Comparison of ENCODE assay signal across 8 cellular contexts in the genomic region with DNA sequence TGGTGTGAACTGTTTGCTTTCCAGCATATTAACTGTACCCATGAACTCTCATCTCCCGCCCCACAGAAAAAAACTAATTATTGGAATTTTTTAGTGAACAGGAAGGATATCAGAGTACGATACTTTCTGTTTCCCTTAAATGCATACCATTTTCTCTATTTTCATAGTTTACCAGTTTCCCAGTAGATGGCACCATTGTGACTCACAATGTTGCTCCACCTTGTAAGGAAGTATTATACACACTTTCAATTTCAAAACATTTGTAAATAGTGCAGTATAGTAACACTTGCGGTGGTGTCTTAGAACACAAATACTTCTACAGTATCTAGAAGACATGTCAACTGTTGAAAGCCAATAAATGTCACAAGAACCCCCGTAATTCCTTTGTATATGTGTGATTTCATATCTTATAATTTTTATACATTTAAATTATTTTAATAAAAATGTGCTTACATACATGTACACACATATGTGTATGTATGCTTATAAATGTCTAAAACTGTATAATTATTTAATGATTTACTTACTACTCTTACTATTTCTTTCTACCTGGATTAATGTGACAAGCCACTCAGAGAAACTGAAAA.
A peak's percentile ranks its signal among the peaks of the same experiment; 100 is the strongest.
DNase-seq lines count a peak whose midpoint lies in the region; ATAC-seq and TF ChIP-seq lines count a peak whose summit lies in the region.

No MANE protein-coding gene starts in this region.

- H3K9me3 ChIP-seq in RWPE2 (ENCODE audit: severe bottlenecking) (no peaks in the 10 kb centered on the region), endocrine pancreas (ENCODE audit: control insufficient read depth, low read length) (no peaks in the 10 kb centered on the region), muscle layer of duodenum (ENCODE audit: control insufficient read depth in 1 of 2, low read length in 2 of 2) (no peaks in the 10 kb centered on the region)

- H3K4me1 ChIP-seq in RWPE2 (ENCODE audit: insufficient read depth, poor library complexity, severe bottlenecking) (peaks cover 3% of the 10 kb centered on the region), endocrine pancreas (ENCODE audit: control insufficient read depth, insufficient read depth, low read length) (peaks cover 5% of the 10 kb centered on the region), muscle layer of duodenum (ENCODE audit: control insufficient read depth in 1 of 2, insufficient read depth in 2 of 2, low read length in 2 of 2) (peaks cover 0 to 4% of the 10 kb centered on the region in 2 donors)

- no peak overlapping the region for H3K9ac ChIP-seq in endocrine pancreas (ENCODE audit: control insufficient read depth, insufficient read depth, low read length)

- H3K27ac ChIP-seq in RWPE2 (ENCODE audit: poor library complexity, severe bottlenecking) (no peak overlapping the region), muscle layer of duodenum (ENCODE audit: low read length) (no peak overlapping the region)

- ATAC-seq in GM21367 (IDR thresholded peaks at IDR 0.05; ENCODE audit: unreplicated experiment) = peak; percentile 97
- ATAC-seq in HG03571 (IDR thresholded peaks at IDR 0.05; ENCODE audit: unreplicated experiment) = peak; percentile 95
- ATAC-seq in RWPE2 (ENCODE audit: low read depth) = peak; percentile 84

- H3K36me3 ChIP-seq in RWPE2 (ENCODE audit: low read depth) (no peaks in the 10 kb centered on the region), endocrine pancreas (ENCODE audit: control insufficient read depth, insufficient read depth, low read length) (no peaks in the 10 kb centered on the region), muscle layer of duodenum (ENCODE audit: control insufficient read depth in 1 of 2, insufficient read depth in 2 of 2, low read length in 2 of 2) (no peaks in the 10 kb centered on the region)

- peak; percentile 90 for TF ChIP-seq CTCF in RWPE2 (IDR thresholded peaks at IDR 0.05; ENCODE audit: poor library complexity, severe bottlenecking)

- H3K27me3 ChIP-seq in RWPE2 (ENCODE audit: insufficient read depth, poor library complexity, severe bottlenecking) (no peaks in the 10 kb centered on the region), endocrine pancreas (ENCODE audit: control insufficient read depth, insufficient read depth, low read length) (no peaks in the 10 kb centered on the region), muscle layer of duodenum (ENCODE audit: low read depth, low read length) (no peaks in the 10 kb centered on the region)

- H3K4me3 ChIP-seq in RWPE2 (ENCODE audit: severe bottlenecking) (peak overlapping the region; percentile 22), endocrine pancreas (ENCODE audit: control insufficient read depth, insufficient read depth, low read length) (peak overlapping the region; percentile 77), muscle layer of duodenum (ENCODE audit: low read depth in 1 of 2, low read length in 2 of 2) (peak overlapping the region; percentile 49 to 53)

- DNase-seq in NCI-H2171 treated with DMSO at 0.1 percent for 48 hours (lab: John Stamatoyannopoulos, UW) (peak; percentile 20), NCI-H2171 (lab: John Stamatoyannopoulos, UW) (no peak), RWPE2 (ENCODE audit: low spot score) (no peak)
- no peak for DNase-seq in stimulated activated CD4-positive, alpha-beta T cell treated with anti-CD3 and anti-CD28 coated beads, Interleukin-4, amount 100 ng/mL, for 1 hour

Comparison
In these comparisons a context has a peak if more than half of its experiments do, and no peak if none do; other contexts are left out.
1. H3K4me3 ChIP-seq: peak in every context shown above with its lines; median percentile 77 in endocrine pancreas; 51 in muscle layer of duodenum; 22 in RWPE2.